In genomic region chr11:66022401-66023185, GRCh38 we compare ENCODE assay signal across 8 cellular contexts. TPM values are rescaled to one million over a fixed set of nuclear protein-coding genes. Genes with fewer than 3 reads are reported as not detected.
A peak's percentile ranks its signal among the peaks of the same experiment; 100 is the strongest.
DNase-seq lines count a peak whose midpoint lies in the region; ATAC-seq and TF ChIP-seq lines count a peak whose summit lies in the region.

No MANE protein-coding gene starts in this region.

- H3K27ac ChIP-seq in adrenal gland (no peak overlapping the region), right atrium auricular region (no peak overlapping the region)

- peak; percentile 84 for ATAC-seq in sciatic nerve
- no peak for ATAC-seq in HG02763 (IDR thresholded peaks at IDR 0.05; ENCODE audit: unreplicated experiment)

- H3K4me1 ChIP-seq in adrenal gland (replicated peaks in 1 of 2), result peaks cover 7 to 14% of the 10 kb centered on the region in 2 donors
- H3K4me1 ChIP-seq in right atrium auricular region, result peaks cover 0 to 16% of the 10 kb centered on the region in 2 donors

- DNase-seq in G401 (ENCODE audit: low spot score) (peak; percentile 65), MG63 (peak; percentile 72), T-helper 1 cell (peak; percentile 49 to 69 (median 63)), adrenal gland (peak; percentile 56 to 80 (median 72)), right atrium auricular region (ENCODE audit: low spot score) (peak; percentile 68), sciatic nerve (ENCODE audit: low spot score) (peak; percentile 84), GF-D8 (lab: John Stamatoyannopoulos, UW) (no peak)

- intact Hi-C loops in adrenal gland (cut with DNase I) (no loop called here), sciatic nerve (cut with DNase I) (no loop called here)

- H3K36me3 ChIP-seq in MG63 (no peaks in the 10 kb centered on the region), adrenal gland (replicated peaks in 1 of 2) (no peaks in the 10 kb centered on the region), right atrium auricular region (no peaks in the 10 kb centered on the region)

- TF ChIP-seq CTCF in adrenal gland (IDR thresholded peaks at IDR 0.05), result peak; percentile 78 to 97 (median 91)
- peak; percentile 93 to 97 for TF ChIP-seq CTCF in right atrium auricular region (IDR thresholded peaks at IDR 0.05)

- H3K27me3 ChIP-seq in MG63, result no peaks in the 10 kb centered on the region
- no peaks in the 10 kb centered on the region for H3K27me3 ChIP-seq in adrenal gland
- H3K27me3 ChIP-seq in right atrium auricular region, result no peaks in the 10 kb centered on the region

- no peaks in the 10 kb centered on the region for H3K9me3 ChIP-seq in MG63
- H3K9me3 ChIP-seq in adrenal gland (replicated peaks in 1 of 3), result no peaks in the 10 kb centered on the region
- no peaks in the 10 kb centered on the region for H3K9me3 ChIP-seq in right atrium auricular region

- WGBS in adrenal gland, 4 donors, result 15 to 27% (median 17%) methylated on average over 27 to 46 of the region's 46 CpGs

- TF ChIP-seq POLR2A in adrenal gland (IDR thresholded peaks at IDR 0.05), result no peak

- H3K4me3 ChIP-seq in MG63 (peak overlapping the region; percentile 20; the same call in 1 of the 2 replicates), adrenal gland (peak overlapping the region in 1 of 4 donors; percentile 17), right atrium auricular region (peak overlapping the region in 1 of 2 donors; percentile 17)

- in situ Hi-C loops in G401 (cut with HindIII; ENCODE audit: low sequenced_read_pairs), result no loop called here

RNA-seq across cellular contexts. Expression of gene CATSPER1, which starts 3.7 kb away (rescaled TPM):
- total RNA-seq in G401 (2014; rRNA removed; shearing (Covaris generic)), result not detected in 2 replicates
- total RNA-seq in MG63 (2014; rRNA removed; shearing (Covaris generic); ENCODE audit: low replicate concordance), result 2.4 TPM in 1 of 2 replicates, not detected in the other
- under 1 TPM in 3 of 8 donors, not detected in 5; 0.20 to 0.47 (median 0.41) TPM for total RNA-seq in adrenal gland
- polyA plus RNA-seq in adrenal gland, result 1 to 10 TPM in 1 of 3 donors, under 1 TPM in 2; 0.37 to 2.3 (median 0.61) TPM
- not detected for total RNA-seq in right atrium auricular region
- total RNA-seq in sciatic nerve, result not detected

RNA-seq across cellular contexts. Expression of gene CST6, which starts 10.8 kb away (rescaled TPM):
- not detected in 2 replicates for total RNA-seq in G401 (2014; rRNA removed; shearing (Covaris generic))
- total RNA-seq in MG63 (2014; rRNA removed; shearing (Covaris generic); ENCODE audit: low replicate concordance), result not detected in 2 replicates
- total RNA-seq in adrenal gland (under 1 TPM in 1 of 8 donors, not detected in 7; 0.55 TPM), right atrium auricular region (1 to 10 TPM; 2.6 to 6.3 TPM), sciatic nerve (0.80 TPM)
- polyA plus RNA-seq in adrenal gland, result under 1 TPM in 1 of 3 donors, not detected in 2; 0.24 TPM

RNA-seq across cellular contexts. Expression of gene BANF1, which starts 20.3 kb away (rescaled TPM):
- total RNA-seq in G401 (2014; rRNA removed; shearing (Covaris generic)), result 291 and 355 TPM in 2 replicates
- total RNA-seq in MG63 (2014; rRNA removed; shearing (Covaris generic); ENCODE audit: low replicate concordance), result 329 and 468 TPM in 2 replicates
- total RNA-seq in adrenal gland (100 to 1,000 TPM in 4 of 8 donors, 10 to 100 TPM in 4; 63.1 to 212 (median 138) TPM), right atrium auricular region (10 to 100 TPM; 66.6 to 85.5 TPM), sciatic nerve (127 TPM)
- polyA plus RNA-seq in adrenal gland, result 100 to 1,000 TPM; 268 to 364 (median 270) TPM

RNA-seq across cellular contexts. Expression of gene EIF1AD, which starts 20.6 kb away (rescaled TPM):
- total RNA-seq in G401 (2014; rRNA removed; shearing (Covaris generic)), result 15.6 and 29.9 TPM in 2 replicates
- total RNA-seq in MG63 (2014; rRNA removed; shearing (Covaris generic); ENCODE audit: low replicate concordance), result 17.5 and 32.3 TPM in 2 replicates
- total RNA-seq in adrenal gland (10 to 100 TPM; 16.1 to 49.0 (median 29.6) TPM), right atrium auricular region (10 to 100 TPM; 17.6 to 25.0 TPM), sciatic nerve (24.7 TPM)
- polyA plus RNA-seq in adrenal gland, result 10 to 100 TPM; 15.5 to 35.6 (median 20.4) TPM

RNA-seq across cellular contexts. Expression of gene GAL3ST3, which starts 26.4 kb away (rescaled TPM):
- not detected in 2 replicates for total RNA-seq in G401 (2014; rRNA removed; shearing (Covaris generic))
- total RNA-seq in MG63 (2014; rRNA removed; shearing (Covaris generic); ENCODE audit: low replicate concordance), result not detected in 2 replicates
- total RNA-seq in adrenal gland (under 1 TPM in 3 of 8 donors, not detected in 5; 0.17 to 0.41 (median 0.27) TPM), right atrium auricular region (10 to 100 TPM; 22.7 to 29.0 TPM), sciatic nerve (not detected)
- polyA plus RNA-seq in adrenal gland, result not detected
